32 cellular contexts compared by ENCODE assay signal in the genomic region with DNA sequence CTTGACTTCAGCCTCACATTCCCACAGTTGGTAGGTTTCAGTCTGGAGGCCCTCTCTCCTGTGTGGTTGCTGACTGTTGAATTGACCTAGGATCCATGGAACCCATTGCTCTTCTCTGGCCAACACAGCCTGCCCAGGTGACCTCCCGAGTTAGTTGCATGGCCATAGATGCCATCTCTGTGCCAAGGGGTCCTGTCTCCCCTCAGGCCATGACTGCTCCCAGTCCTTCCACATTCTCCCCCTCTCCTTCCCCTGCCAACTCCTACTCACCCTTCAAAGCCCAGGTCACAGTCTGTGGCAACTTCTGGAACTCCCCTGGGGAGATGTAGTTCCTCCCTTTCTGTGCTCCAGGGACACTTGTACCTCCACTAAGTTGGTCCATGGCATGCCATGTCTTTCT.
"Had no signal": no experiment of that assay in that cellular context is flagged by ENCODE, and none has a peak within 500 bp of the region (broad histone marks: within the 10 kb centered on the region; RNA-seq: fewer than 3 reads in every experiment).

No MANE protein-coding gene starts in this region.

- H3K27me3 ChIP-seq: adrenal gland, body of pancreas, brain microvascular endothelial cell, breast epithelium had no signal

- H3K27ac ChIP-seq: adrenal gland, body of pancreas, brain microvascular endothelial cell, breast epithelium, VCaP had no signal

- H3K4me1 ChIP-seq: adrenal gland, body of pancreas, breast epithelium had no signal

- H3K4me3 ChIP-seq: adrenal gland, body of pancreas, breast epithelium had no signal

- ATAC-seq: activated CD8-positive, alpha-beta T cell treated with anti-CD3 and anti-CD28 coated beads for 36 hours; activated naive CD4-positive, alpha-beta T cell treated with anti-CD3 and anti-CD28 coated beads, Interleukin-2, amount 50 U/mL, for 72 hours; activated T-cell treated with anti-CD3 and anti-CD28 coated beads, Interleukin-2, amount 50 U/mL, for 4 hours; activated T-cell treated with anti-CD3 and anti-CD28 coated beads, Interleukin-2, amount 50 U/mL, for 72 hours; activated T-helper 17 cell treated with anti-CD3 and anti-CD28 coated beads, Interleukin-2, amount 50 U/mL, for 72 hours; body of pancreas; T-cell; T-helper 17 cell had no signal

- H3K36me3 ChIP-seq: adrenal gland, brain microvascular endothelial cell, breast epithelium had no signal

- DNase-seq: activated B cell treated with CpG ODN at 0.5 μM for 24 hours; activated CD4-positive, alpha-beta memory T cell treated with anti-CD3 and anti-CD28 coated beads for 36 hours; activated CD4-positive, alpha-beta T cell treated with anti-CD3 and anti-CD28 coated beads for 4 hours; activated CD4-positive, alpha-beta T cell treated with anti-CD3 and anti-CD28 coated beads, Interleukin-2, amount 10 ng/mL, durations not matched to agents 24 days and 14 days; activated CD4-positive, alpha-beta T cell treated with anti-CD3 and anti-CD28 coated beads, Interleukin-2, amount 50 U/mL, for 1 hour; activated CD4-positive, alpha-beta T cell treated with anti-CD3 and anti-CD28 coated beads, Interleukin-2, amount 50 U/mL, for 4 hours; activated CD4-positive, CD25-positive, alpha-beta regulatory T cell treated with anti-CD3 and anti-CD28 coated beads, Interleukin-2, amount 50 U/mL, for 72 hours; activated CD8-positive, alpha-beta memory T cell treated with anti-CD3 and anti-CD28 coated beads, Interleukin-2, amount 50 U/mL, for 4 hours; activated CD8-positive, alpha-beta T cell treated with anti-CD3 and anti-CD28 coated beads for 36 hours; activated effector memory CD4-positive, alpha-beta T cell treated with anti-CD3 and anti-CD28 coated beads, Interleukin-2, amount 50 U/mL, for 16 hours; activated gamma-delta T cell treated with Interleukin-2 at 50 U/mL for 16 hours; activated naive CD4-positive, alpha-beta T cell; activated naive CD4-positive, alpha-beta T cell treated with anti-CD3 and anti-CD28 coated beads for 36 hours; activated naive CD4-positive, alpha-beta T cell treated with anti-CD3 and anti-CD28 coated beads, Interleukin-2, amount 50 U/mL, for 16 hours; activated naive CD8-positive, alpha-beta T cell treated with anti-CD3 and anti-CD28 coated beads for 36 hours; activated T-cell treated with anti-CD3 and anti-CD28 coated beads for 4 hours; activated T-cell treated with anti-CD3 and anti-CD28 coated beads, Interleukin-2, amount 50 U/mL, for 1 hour; activated T-cell treated with anti-CD3 and anti-CD28 coated beads, Interleukin-2, amount 50 U/mL, for 4 hours; activated T-cell treated with anti-CD3 and anti-CD28 coated beads, Interleukin-2, amount 50 U/mL, for 72 hours; adrenal gland; amniotic stem cell; aorta; body of pancreas; brain microvascular endothelial cell; caudate nucleus; cerebellar nuclear complex; T-cell; T-helper 17 cell had no signal

- H3K9me3 ChIP-seq: adrenal gland, body of pancreas, breast epithelium had no signal
